8 cellular contexts compared by ENCODE assay signal in genomic region chrY:13766040-13766439, GRCh38.
"Had no signal": no experiment of that assay in that cellular context is flagged by ENCODE, and none has a peak within 500 bp of the region (broad histone marks: within the 10 kb centered on the region; RNA-seq: fewer than 3 reads in every experiment).

No MANE protein-coding gene starts in this region.

- FAIRE-seq: G401.6, GM12878, GM12891, GM12892, GM18507, GM19239 had no signal

- DNase-seq: GDM1, GF-D8 had no signal

- ATAC-seq: GM12878 had no signal

- H3K4me3 ChIP-seq: GM12878 had no signal
